In the genomic region with DNA sequence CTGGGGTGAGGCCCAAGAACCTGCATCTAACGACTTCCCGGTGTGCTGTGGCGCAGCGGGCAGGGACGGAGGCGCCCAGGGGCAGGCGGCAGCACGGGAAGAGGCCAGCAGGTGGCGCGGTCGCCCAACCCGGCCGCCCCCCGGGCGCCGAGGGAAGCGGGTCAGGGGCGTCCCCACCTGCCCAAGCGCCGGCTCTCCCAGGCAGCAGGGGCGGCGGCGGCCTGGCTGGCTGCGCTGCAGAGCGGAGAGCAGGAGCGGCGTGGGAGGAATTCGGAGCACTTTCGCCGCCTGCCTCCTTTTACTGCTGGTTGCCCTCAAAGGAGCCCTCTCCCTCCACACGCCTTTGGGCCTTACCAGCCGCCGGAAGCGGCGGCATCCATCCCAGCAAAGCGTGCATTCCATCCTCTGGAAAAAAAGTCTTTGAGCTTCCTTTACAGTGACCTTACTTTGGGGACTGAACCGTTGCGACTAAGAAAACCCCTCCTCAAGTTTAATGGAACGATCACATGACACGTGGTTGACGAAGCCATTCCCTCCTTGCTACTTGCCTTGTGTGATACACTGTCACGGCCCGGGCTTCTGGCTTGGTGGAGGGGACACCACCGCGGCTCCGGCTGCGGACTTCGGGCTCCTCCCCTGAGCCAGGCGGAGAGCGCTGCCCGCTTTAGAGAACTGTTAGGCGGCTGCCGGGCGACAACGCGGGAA, we compare ENCODE assay signal across 8 cellular contexts.
DNase-seq lines count a peak whose midpoint lies in the region; ATAC-seq, FAIRE-seq and TF ChIP-seq lines count a peak whose summit lies in the region.

No MANE protein-coding gene starts in this region.

- no peaks in the 10 kb centered on the region for H3K27me3 ChIP-seq in Peyer's patch
- H3K27me3 ChIP-seq in pancreas = peaks cover 0 to 17% (median 0%) of the 10 kb centered on the region in 4 donors
- H3K27me3 ChIP-seq in tibial artery = peaks cover 0 to 54% of the 10 kb centered on the region in 2 donors

- intact Hi-C loops in head of caudate nucleus (cut with DNase I) (loop anchor here (5.0 kb wide), 1 partner anchor 175 kb away; no protein-coding TSS in a partner anchor), pancreas (cut with DNase I) (loop anchor here in 1 of 3 donors (10.0 kb wide), 1 partner anchor 173 kb away; no protein-coding TSS in a partner anchor), tibial artery (cut with DNase I; ENCODE audit: low total_unique reads) (no loop called here)

- H3K4me1 ChIP-seq in Peyer's patch = peaks cover 0 to 12% (median 3%) of the 10 kb centered on the region in 4 donors
- peaks cover 0 to 3% (median 0%) of the 10 kb centered on the region in 3 donors for H3K4me1 ChIP-seq in pancreas
- H3K4me1 ChIP-seq in tibial artery = peaks cover 0 to 14% (median 13%) of the 10 kb centered on the region in 4 donors

- DNase-seq in SHP77 (lab: John Stamatoyannopoulos, UW) (peak; percentile 43 to 45), SHP77 treated with DMSO at 0.1 percent for 48 hours (lab: John Stamatoyannopoulos, UW) (no peak), Peyer's patch (peak; percentile 31 to 79 (median 79)), head of caudate nucleus (peak in 41 of 42 donors; percentile 22 to 86 (median 69)), pancreas (peak; percentile 14 to 88 (median 54)), tibial artery (peak in 1 of 2 donors; percentile 31)
- DNase-seq in activated gamma-delta T cell treated with anti-CD3 and anti-CD28 coated beads, Interleukin-2, amount 50 U/mL, for 16 hours (ENCODE audit: low read depth) = peak; percentile 39

- no peaks in the 10 kb centered on the region for H3K36me3 ChIP-seq in Peyer's patch
- H3K36me3 ChIP-seq in pancreas = no peaks in the 10 kb centered on the region
- H3K36me3 ChIP-seq in tibial artery = no peaks in the 10 kb centered on the region

- WGBS in pancreas, 2 donors = 4 to 7% methylated on average over 41 to 56 of the region's 56 CpGs

- peak overlapping the region in 1 of 4 donors; percentile 33 for H3K27ac ChIP-seq in Peyer's patch
- no peak overlapping the region for H3K27ac ChIP-seq in pancreas
- no peak overlapping the region for H3K27ac ChIP-seq in tibial artery

- peak; percentile 69 for ATAC-seq in HG03139 (IDR thresholded peaks at IDR 0.05; ENCODE audit: unreplicated experiment)
- ATAC-seq in pancreas = peak; percentile 86 to 98 (median 94)

- no peak for TF ChIP-seq POLR2A in Peyer's patch (IDR thresholded peaks at IDR 0.05)

- no peak for FAIRE-seq in pancreas (lab: Jason Lieb, UNC)

- no peaks in the 10 kb centered on the region for H3K9me3 ChIP-seq in Peyer's patch
- H3K9me3 ChIP-seq in pancreas = no peaks in the 10 kb centered on the region
- no peaks in the 10 kb centered on the region for H3K9me3 ChIP-seq in tibial artery

- H3K4me3 ChIP-seq in Peyer's patch = peak overlapping the region in 3 of 4 donors; percentile 44 to 52 (median 48)
- H3K4me3 ChIP-seq in pancreas = peak overlapping the region in 3 of 4 donors; percentile 12 to 42 (median 22)
- peak overlapping the region; percentile 33 to 55 for H3K4me3 ChIP-seq in tibial artery

- peak; percentile 61 to 92 (median 82) for TF ChIP-seq CTCF in Peyer's patch (IDR thresholded peaks at IDR 0.05)
- TF ChIP-seq CTCF in pancreas (IDR thresholded peaks at IDR 0.05) = peak; percentile 63 to 92 (median 80)
- peak; percentile 74 to 78 for TF ChIP-seq CTCF in tibial artery (IDR thresholded peaks at IDR 0.05)
